In genomic region chr11:88193278-88193677, GRCh38 we compare ENCODE assay signal across 17 cellular contexts. TPM values are rescaled to one million over a fixed set of nuclear protein-coding genes. Genes with fewer than 3 reads are reported as not detected.
"Had no signal": no experiment of that assay in that cellular context is flagged by ENCODE, and none has a peak within 500 bp of the region (broad histone marks: within the 10 kb centered on the region; RNA-seq: fewer than 3 reads in every experiment).

No MANE protein-coding gene starts in this region.

- ATAC-seq: activated T-cell treated with anti-CD3 and anti-CD28 coated beads, Interleukin-2, amount 50 U/mL, for 72 hours; esophagus mucosa; gastroesophageal sphincter; heart left ventricle; stimulated activated naive B cell treated with anti-CD40 and anti-IgM and Interleukin-4, amounts not matched to agents 10 μg/mL and 1 μg/mL and 100 μg/mL, for 72 hours had no signal

- H3K27me3 ChIP-seq: ascending aorta, gastroesophageal sphincter, heart left ventricle had no signal

- DNase-seq: activated CD4-positive, alpha-beta T cell treated with anti-CD3 and anti-CD28 coated beads, Interleukin-2, amount 50 U/mL, for 4 hours; activated effector memory CD4-positive, alpha-beta T cell treated with anti-CD3 and anti-CD28 coated beads, Interleukin-2, amount 50 U/mL, for 16 hours; activated naive CD4-positive, alpha-beta T cell treated with anti-CD3 and anti-CD28 coated beads, Interleukin-2, amount 50 U/mL, for 16 hours; activated T-cell treated with anti-CD3 and anti-CD28 coated beads, Interleukin-2, amount 50 U/mL, for 72 hours; effector CD8-positive, alpha-beta T cell; heart left ventricle; kidney; left ventricle myocardium inferior; mammary epithelial cell; midbrain; nephron progenitor cell; nucleus accumbens; stimulated activated naive B cell treated with anti-CD40 and anti-IgM and Interleukin-4, amounts not matched to agents 10 μg/mL and 1 μg/mL and 100 μg/mL, for 72 hours had no signal

- FAIRE-seq: bronchial epithelial cell, kidney had no signal

- H3K4me1 ChIP-seq: ascending aorta, gastroesophageal sphincter, left ventricle myocardium inferior had no signal

- H3K36me3 ChIP-seq: ascending aorta, gastroesophageal sphincter, heart left ventricle, left ventricle myocardium inferior had no signal

- H3K27ac ChIP-seq: ascending aorta, gastroesophageal sphincter, heart left ventricle, left ventricle myocardium inferior had no signal

- H3K4me3 ChIP-seq: ascending aorta, gastroesophageal sphincter, heart left ventricle, left ventricle myocardium inferior had no signal

RNA-seq across cellular contexts. Expression of gene RAB38, which starts 18.0 kb away (rescaled TPM):
- total RNA-seq: ascending aorta had no signal
